18 cellular contexts compared by ENCODE assay signal in the genomic region with DNA sequence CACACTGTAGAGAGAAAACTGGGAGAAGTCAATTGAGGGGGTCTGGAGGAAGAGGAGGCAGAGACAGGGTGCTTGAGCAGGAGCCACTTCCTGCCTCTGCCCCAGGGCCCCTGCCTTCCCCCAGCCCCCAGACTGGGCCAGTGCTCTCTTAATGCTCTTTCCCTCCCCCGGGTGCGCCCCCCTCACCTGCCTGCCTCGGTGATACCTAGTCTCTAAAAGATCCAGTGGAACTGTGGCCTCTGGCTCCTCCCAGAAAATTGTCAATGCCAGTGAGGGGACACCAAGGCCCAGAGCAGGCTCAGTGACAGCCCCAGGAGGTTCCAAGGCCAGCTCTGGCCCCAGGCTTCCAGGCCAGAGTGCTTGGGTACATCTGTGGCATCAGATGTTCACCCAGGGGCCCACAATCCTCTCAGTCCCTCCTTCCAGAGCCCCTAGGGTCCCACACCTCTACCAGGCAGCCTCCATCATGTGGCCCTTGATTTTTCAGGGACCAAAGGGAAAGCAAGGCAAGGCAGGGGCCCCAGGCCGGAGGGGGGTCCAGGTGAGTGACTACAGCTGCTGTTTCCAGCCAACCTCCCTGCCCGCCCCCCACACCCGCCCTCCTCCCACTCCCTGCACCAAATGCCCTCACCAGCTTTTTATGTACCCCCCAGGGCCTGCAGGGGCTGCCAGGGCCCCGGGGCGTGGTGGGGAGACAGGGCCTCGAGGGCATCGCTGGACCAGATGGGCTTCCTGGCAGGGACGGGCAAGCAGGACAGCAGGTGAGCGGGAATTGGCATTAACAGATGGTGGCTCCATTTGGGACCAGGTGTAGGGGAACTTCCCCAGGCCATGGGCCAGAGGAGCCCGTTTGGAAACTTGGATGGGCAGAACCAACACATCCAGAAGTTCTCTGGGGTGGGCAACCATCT. TPM values are rescaled to one million over a fixed set of nuclear protein-coding genes. Genes with fewer than 3 reads are reported as not detected.
DNase-seq lines count a peak whose midpoint lies in the region; ATAC-seq, FAIRE-seq and TF ChIP-seq lines count a peak whose summit lies in the region.
"Had no signal": no experiment of that assay in that cellular context is flagged by ENCODE, and none has a peak within 500 bp of the region (broad histone marks: within the 10 kb centered on the region; RNA-seq: fewer than 3 reads in every experiment).

No MANE protein-coding gene starts in this region.

- H3K9me3 ChIP-seq in pancreas (no peaks in the 10 kb centered on the region), esophagus squamous epithelium (peaks cover 0 to 7% (median 3%) of the 10 kb centered on the region in 3 donors)

- H3K36me3 ChIP-seq in pancreas (peaks cover 0 to 17% (median 5%) of the 10 kb centered on the region in 3 donors), esophagus squamous epithelium (peaks cover 0 to 28% (median 0%) of the 10 kb centered on the region in 3 donors)

- no peak for TF ChIP-seq CTCF in foreskin keratinocyte (conservative IDR thresholded peaks at IDR 0.05)
- TF ChIP-seq CTCF in pancreas (IDR thresholded peaks at IDR 0.05), result no peak
- no peak for TF ChIP-seq CTCF in esophagus squamous epithelium (IDR thresholded peaks at IDR 0.05)

- H3K4me3 ChIP-seq in pancreas (no peak overlapping the region), esophagus squamous epithelium (no peak overlapping the region)
- H3K4me3 ChIP-seq: ascending aorta had no signal

- ATAC-seq in foreskin keratinocyte (no peak), pancreas (no peak)

- DNase-seq in DMS 273 treated with DMSO at 0.1 percent for 48 hours (lab: John Stamatoyannopoulos, UW) (peak; percentile 30), NCI-H2171 treated with DMSO at 0.1 percent for 48 hours (lab: John Stamatoyannopoulos, UW) (peak; percentile 58), foreskin keratinocyte (no peak), pancreas (peak in 4 of 6 donors; percentile 10 to 73 (median 28)), NCI-H510A treated with DMSO at 0.1 percent for 48 hours (lab: John Stamatoyannopoulos, UW) (no peak), esophagus squamous epithelium (lab: John Stamatoyannopoulos, UW) (no peak), epidermal melanocyte (ENCODE audit: insufficient read length, low spot score) (no peak)
- DNase-seq: activated CD4-positive, alpha-beta T cell treated with anti-CD3 and anti-CD28 coated beads, Interleukin-2, amount 50 U/mL, for 4 hours; HCEC 1CT; midbrain; NCI-H1417 treated with DMSO at 0.1 percent for 48 hours; NCI-H446; stimulated activated CD4-positive, alpha-beta T cell treated with anti-CD3 and anti-CD28 coated beads, Interleukin-4, amount 100 ng/mL, for 24 hours had no signal

- peak overlapping the region; percentile 56 for H3K27ac ChIP-seq in foreskin keratinocyte
- no peak overlapping the region for H3K27ac ChIP-seq in pancreas
- no peak overlapping the region for H3K27ac ChIP-seq in esophagus squamous epithelium
- H3K27ac ChIP-seq: ascending aorta had no signal

- intact Hi-C loops in pancreas (cut with DNase I), result loop anchor here in 2 of 3 donors (5.0 kb wide), 2 partner anchors 183 to 208 kb away; no protein-coding TSS in a partner anchor
- intact Hi-C loops in esophagus squamous epithelium (cut with DNase I), result loop anchor here (5.0 kb wide), 2 partner anchors 133 to 183 kb away; partner anchors contain the start of gene COL27A1

- no peak for FAIRE-seq in pancreas (lab: Jason Lieb, UNC)
- FAIRE-seq: GM18507, TTC549 had no signal

- H3K4me1 ChIP-seq in foreskin keratinocyte (peaks cover 15% of the 10 kb centered on the region), pancreas (no peaks in the 10 kb centered on the region), esophagus squamous epithelium (peaks cover 0 to 26% (median 4%) of the 10 kb centered on the region in 3 donors)

- no peak for TF ChIP-seq POLR2A in esophagus squamous epithelium (IDR thresholded peaks at IDR 0.05)

- H3K27me3 ChIP-seq in foreskin keratinocyte (no peaks in the 10 kb centered on the region), pancreas (no peaks in the 10 kb centered on the region), esophagus squamous epithelium (no peaks in the 10 kb centered on the region)
- H3K27me3 ChIP-seq: ascending aorta had no signal

- 80 to 87% methylated on average over 13 of the region's 13 CpGs for WGBS in pancreas, 2 donors
- 75 to 86% methylated on average over 4 to 8 of the region's 13 CpGs for WGBS in esophagus squamous epithelium, 2 donors

RNA-seq across cellular contexts. Expression of gene ORM1, which starts 33.1 kb away (rescaled TPM):
- total RNA-seq in foreskin keratinocyte (not detected in 2 replicates), pancreas (10 to 100 TPM in 1 of 6 donors, under 1 TPM in 2, not detected in 3; 0.38 to 10.2 (median 0.92) TPM), esophagus squamous epithelium (under 1 TPM in 1 of 4 donors, not detected in 3; 0.41 TPM)
- polyA plus RNA-seq in foreskin keratinocyte (not detected in 2 replicates), pancreas (1 to 10 TPM in 1 of 2 donors, under 1 TPM in 1; 0.82 to 1.6 TPM)
- total RNA-seq: activated T-helper 2 cell treated with anti-CD3 and anti-CD28 coated beads, Interferon-gamma antibody, Interleukin-2, Interleukin-4, amounts not matched to agents 10 μg/mL and 5 μg/mL and 100 μg/mL, durations not matched to agents 14 hours and 24 hours and 36 hours; HT1080 had no signal

RNA-seq across cellular contexts. Expression of gene ORM2, which starts 39.8 kb away (rescaled TPM):
- total RNA-seq in foreskin keratinocyte, result not detected in 2 replicates
- not detected in 2 replicates for polyA plus RNA-seq in foreskin keratinocyte
- total RNA-seq in pancreas, result 1 to 10 TPM in 1 of 6 donors, under 1 TPM in 1, not detected in 4; 0.66 to 3.1 TPM
- under 1 TPM; 0.12 to 0.34 TPM for polyA plus RNA-seq in pancreas
- total RNA-seq in esophagus squamous epithelium, result not detected
- total RNA-seq: activated T-helper 2 cell treated with anti-CD3 and anti-CD28 coated beads, Interferon-gamma antibody, Interleukin-2, Interleukin-4, amounts not matched to agents 10 μg/mL and 5 μg/mL and 100 μg/mL, durations not matched to agents 14 hours and 24 hours and 36 hours; HT1080 had no signal

Comparison
In these comparisons a context has a peak if more than half of its experiments do, and no peak if none do; other contexts are left out.
1. DNase-seq: peak in DMS 273 treated with DMSO at 0.1 percent for 48 hours (single experiment), NCI-H2171 treated with DMSO at 0.1 percent for 48 hours (single experiment) and pancreas (4 of 6); none in foreskin keratinocyte (0 of 2), NCI-H510A treated with DMSO at 0.1 percent for 48 hours (single experiment), esophagus squamous epithelium (single experiment) and epidermal melanocyte (single experiment).